24 cellular contexts compared by ENCODE assay signal in genomic region chr10:423167-423566, GRCh38.
"Had no signal": no experiment of that assay in that cellular context is flagged by ENCODE, and none has a peak within 500 bp of the region (broad histone marks: within the 10 kb centered on the region; RNA-seq: fewer than 3 reads in every experiment).

No MANE protein-coding gene starts in this region.

- DNase-seq: immature natural killer cell; kidney; left colon; left ventricle myocardium inferior; naive thymus-derived CD8-positive, alpha-beta T cell; occipital lobe; retina; right cardiac atrium; stimulated activated CD4-positive, alpha-beta T cell treated with anti-CD3 and anti-CD28 coated beads, Interleukin-12 subunit alpha, Interleukin-12 subunit beta, amount 100 ng/mL, for 4 hours; stimulated activated CD4-positive, alpha-beta T cell treated with anti-CD3 and anti-CD28 coated beads, Interleukin-15, amount 100 ng/mL, for 24 hours; stimulated activated CD4-positive, alpha-beta T cell treated with anti-CD3 and anti-CD28 coated beads, Interleukin-2, amount 100 ng/mL, for 24 hours; stimulated activated CD4-positive, alpha-beta T cell treated with anti-CD3 and anti-CD28 coated beads, Interleukin-4, amount 100 ng/mL, for 1 hour; stimulated activated naive CD4-positive, alpha-beta T cell; uterus had no signal

- ATAC-seq: left colon; naive thymus-derived CD8-positive, alpha-beta T cell; sciatic nerve; stimulated activated effector memory CD8-positive, alpha-beta T cell treated with anti-CD3 and anti-CD28 coated beads, Interleukin-12 subunit alpha, Interleukin-12 subunit beta, amount 100 ng/mL, for 72 hours had no signal

- H3K9me3 ChIP-seq: left ventricle myocardium inferior, neutrophil, suprapubic skin, thoracic aorta, tibial nerve, uterus had no signal

- H3K36me3 ChIP-seq: neural progenitor cell, neutrophil, thoracic aorta, uterus had no signal

- H3K4me1 ChIP-seq: left ventricle myocardium inferior, parathyroid adenoma, suprapubic skin, uterus had no signal

- H3K4me3 ChIP-seq: left ventricle myocardium inferior, lung, neural progenitor cell, skin epidermis, suprapubic skin, thoracic aorta, tibial nerve, uterus had no signal

- H3K27me3 ChIP-seq: neural progenitor cell, neutrophil, suprapubic skin, tibial nerve, uterus had no signal

- H3K27ac ChIP-seq: left ventricle myocardium inferior, neutrophil, parathyroid adenoma, skin epidermis, suprapubic skin, thoracic aorta, tibial nerve, uterus had no signal
